38 cellular contexts compared by ENCODE assay signal in the genomic region with DNA sequence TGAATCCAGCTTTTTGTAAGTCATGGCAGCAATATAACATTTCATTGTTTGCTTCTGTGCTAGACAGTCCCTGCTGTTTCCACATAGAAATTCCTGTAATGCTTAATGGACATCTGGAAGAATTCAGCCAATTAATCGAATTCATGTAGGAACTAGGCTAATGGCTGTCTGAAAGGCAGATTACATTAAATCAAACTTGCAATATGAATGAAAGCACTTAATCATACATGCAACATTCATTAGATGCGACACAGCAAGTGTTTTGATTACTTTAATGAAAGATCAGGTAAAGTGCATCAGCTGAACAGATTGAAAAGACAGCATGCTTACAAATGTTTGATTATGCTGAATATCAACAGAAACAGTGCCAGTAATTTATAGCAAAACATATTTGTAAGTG. TPM values are rescaled to one million over a fixed set of nuclear protein-coding genes. Genes with fewer than 3 reads are reported as not detected.
"Had no signal": no experiment of that assay in that cellular context is flagged by ENCODE, and none has a peak within 500 bp of the region (broad histone marks: within the 10 kb centered on the region; RNA-seq: fewer than 3 reads in every experiment).

No MANE protein-coding gene starts in this region.

- H2AFZ ChIP-seq: neural progenitor cell, parathyroid adenoma had no signal

- H3K4me1 Mint-ChIP-seq: immature natural killer cell; mesothelial cell of epicardium; naive B cell; natural killer cell; nephron progenitor cell; neural progenitor cell; stimulated activated memory B cell treated with anti-CD40 and anti-IgM and Interleukin-4, amounts not matched to agents 10 μg/mL and 1 μg/mL and 100 μg/mL, for 72 hours; stimulated activated naive CD8-positive, alpha-beta T cell treated with anti-CD3 and anti-CD28 coated beads, Interleukin-15, amount 100 ng/mL, for 72 hours had no signal

- H3K27ac Mint-ChIP-seq: immature natural killer cell; mesothelial cell of epicardium; naive B cell; natural killer cell; nephron progenitor cell; neural progenitor cell; stimulated activated memory B cell treated with anti-CD40 and anti-IgM and Interleukin-4, amounts not matched to agents 10 μg/mL and 1 μg/mL and 100 μg/mL, for 72 hours; stimulated activated naive CD8-positive, alpha-beta T cell treated with anti-CD3 and anti-CD28 coated beads, Interleukin-15, amount 100 ng/mL, for 72 hours had no signal

- H3K4me3 ChIP-seq: left ventricle myocardium inferior, lung, neural progenitor cell, psoas muscle, right atrium auricular region, right lobe of liver, smooth muscle cell, testis, thyroid gland, transverse colon, upper lobe of left lung, vagina had no signal

- H3K9me3 ChIP-seq: left ventricle myocardium inferior, neutrophil, psoas muscle, right atrium auricular region, right lobe of liver, testis, thyroid gland, transverse colon, upper lobe of left lung, vagina had no signal

- H3K27me3 Mint-ChIP-seq: stimulated activated memory B cell treated with anti-CD40 and anti-IgM and Interleukin-4, amounts not matched to agents 10 μg/mL and 1 μg/mL and 100 μg/mL, for 72 hours had no signal

- H3K9me3 Mint-ChIP-seq: immature natural killer cell; mesothelial cell of epicardium; naive B cell; natural killer cell; stimulated activated memory B cell treated with anti-CD40 and anti-IgM and Interleukin-4, amounts not matched to agents 10 μg/mL and 1 μg/mL and 100 μg/mL, for 72 hours had no signal

- ATAC-seq: natural killer cell; psoas muscle; right lobe of liver; stimulated activated memory B cell treated with anti-CD40 and anti-IgM and Interleukin-4, amounts not matched to agents 10 μg/mL and 1 μg/mL and 100 μg/mL, for 72 hours; stimulated activated naive CD8-positive, alpha-beta T cell treated with anti-CD3 and anti-CD28 coated beads, Interleukin-15, amount 100 ng/mL, for 72 hours had no signal

- H3K36me3 Mint-ChIP-seq: mesothelial cell of epicardium; naive B cell; natural killer cell; neural progenitor cell; stimulated activated memory B cell treated with anti-CD40 and anti-IgM and Interleukin-4, amounts not matched to agents 10 μg/mL and 1 μg/mL and 100 μg/mL, for 72 hours had no signal

- H3K27me3 ChIP-seq: neural progenitor cell, right atrium auricular region, right lobe of liver, testis, thyroid gland, transverse colon, upper lobe of left lung, vagina had no signal

- H3K4me1 ChIP-seq: left ventricle myocardium inferior, neural progenitor cell, parathyroid adenoma, psoas muscle, right atrium auricular region, right lobe of liver, testis, thyroid gland, transverse colon, upper lobe of left lung, vagina had no signal

- H3K36me3 ChIP-seq: left ventricle myocardium inferior, neural progenitor cell, neutrophil, right atrium auricular region, right lobe of liver, thyroid gland, transverse colon, upper lobe of left lung, vagina had no signal

- H3K9ac ChIP-seq: neural progenitor cell, parathyroid adenoma had no signal

- DNase-seq: hypothalamus; immature natural killer cell; kidney; left ventricle myocardium inferior; mesendoderm; naive B cell; natural killer cell; nephron progenitor cell; occipital lobe; psoas muscle; right lobe of liver; stimulated activated CD4-positive, alpha-beta T cell treated with anti-CD3 and anti-CD28 coated beads, Interleukin-1b, Interleukin-23, amount 100 ng/mL, for 48 hours; stimulated activated CD4-positive, alpha-beta T cell treated with anti-CD3 and anti-CD28 coated beads, Interleukin-2, amount 100 ng/mL, for 48 hours; stimulated activated CD4-positive, alpha-beta T cell treated with anti-CD3 and anti-CD28 coated beads, Interleukin-4, amount 100 ng/mL, for 4 hours; stimulated activated CD8-positive, alpha-beta memory T cell treated with anti-CD3 and anti-CD28 coated beads, Interleukin-4, amount 100 ng/mL, for 48 hours; stimulated activated naive CD4-positive, alpha-beta T cell treated with Interleukin-2 at 50 U/mL for 16 hours; stimulated activated naive CD8-positive, alpha-beta T cell treated with anti-CD3 and anti-CD28 coated beads, Interleukin-15, amount 100 ng/mL, for 72 hours; substantia nigra; testis; thyroid gland; transverse colon; upper lobe of left lung had no signal

- H3K27ac ChIP-seq: left ventricle myocardium inferior, neural progenitor cell, neutrophil, parathyroid adenoma, psoas muscle, right atrium auricular region, right lobe of liver, testis, thyroid gland, transverse colon, upper lobe of left lung, vagina had no signal

- FAIRE-seq: islet of Langerhans, kidney had no signal

- H3K4me2 ChIP-seq: neural progenitor cell, smooth muscle cell had no signal

- H3K79me2 ChIP-seq: parathyroid adenoma had no signal

- H3K4me3 Mint-ChIP-seq: immature natural killer cell; mesothelial cell of epicardium; naive B cell; natural killer cell; nephron progenitor cell; neural progenitor cell; stimulated activated memory B cell treated with anti-CD40 and anti-IgM and Interleukin-4, amounts not matched to agents 10 μg/mL and 1 μg/mL and 100 μg/mL, for 72 hours; stimulated activated naive CD8-positive, alpha-beta T cell treated with anti-CD3 and anti-CD28 coated beads, Interleukin-15, amount 100 ng/mL, for 72 hours had no signal

RNA-seq across cellular contexts. Expression of a gene that starts 24.1 kb away (rescaled TPM):
- total RNA-seq: kidney, left ventricle myocardium inferior, lower leg skin, mesothelial cell of epicardium, mononuclear cell, natural killer cell, osteocyte, posterior vena cava, psoas muscle, right atrium auricular region, right lobe of liver, skeletal muscle tissue, smooth muscle cell, thyroid gland had no signal
- polyA plus RNA-seq: immature natural killer cell, psoas muscle, smooth muscle cell, urinary bladder had no signal
